1 cellular context compared by ENCODE assay signal in genomic region chrX:118975831-118976598, GRCh38.
TF ChIP-seq lines count a peak whose summit lies in the region.

No MANE protein-coding gene starts in this region.

TF ChIP-seq in K562, 482 proteins besides CTCF, POLR2A, EP300 and RAD21 (continued from another document):
- TF ChIP-seq MNT (conservative IDR thresholded peaks at IDR 0.05) (peak in 1 of 2 experiments; percentile 63; a peak in 3 of 4 replicates), ETV5 (CRISPR knock-in tag; IDR thresholded peaks at IDR 0.05; ENCODE audit: low read depth) (0 out of 2 replicates have a peak, but pooled peaks have one; percentile 18), ZFX (CRISPR knock-in tag; IDR thresholded peaks at IDR 0.05) (peak; percentile 16; the same call in 1 of the 2 replicates), MGA (IDR thresholded peaks at IDR 0.05) (peak; percentile 60), TBL1XR1 (IDR thresholded peaks at IDR 0.05; ENCODE audit: low read length in 2 of 2) (peak in 1 of 2 experiments; percentile 23; a peak in 1 of 4 replicates), EP400 (IDR thresholded peaks at IDR 0.05) (peak; percentile 46; the same call in 1 of the 2 replicates), ATF3 (IDR thresholded peaks at IDR 0.05) (peak; percentile 64), ATF3 (CRISPR knock-in tag; conservative IDR thresholded peaks at IDR 0.05) (no peak), SUPT5H (IDR thresholded peaks at IDR 0.05) (peak; percentile 41; the same call in 1 of the 2 replicates), ZBTB11 (CRISPR knock-in tag; IDR thresholded peaks at IDR 0.05) (peak in 1 of 3 experiments; percentile 65; a peak in 2 of 6 replicates), CBFA2T3 (IDR thresholded peaks at IDR 0.05) (0 out of 2 replicates have a peak, but pooled peaks have one; percentile 8), FOXK2 (conservative IDR thresholded peaks at IDR 0.05 in 1 of 2, IDR thresholded peaks at IDR 0.05 in 1 of 2; ENCODE audit: low read depth in 2 of 2) (no peak), MAZ (CRISPR knock-in tag; conservative IDR thresholded peaks at IDR 0.05 in 1 of 2, IDR thresholded peaks at IDR 0.05 in 1 of 2) (peak in 1 of 2 experiments; percentile 46; a peak in 2 of 4 replicates), CEBPG (CRISPR knock-in tag; IDR thresholded peaks at IDR 0.05) (peak; percentile 83), CEBPG (tag; conservative IDR thresholded peaks at IDR 0.05 in 1 of 2, IDR thresholded peaks at IDR 0.05 in 1 of 2) (peak; percentile 80 to 86), SMAD1 (IDR thresholded peaks at IDR 0.05; ENCODE audit: low read depth, low read length, partially characterized antibody) (peak; percentile 49), POLR2AphosphoS5 (IDR thresholded peaks at IDR 0.05; ENCODE audit: control insufficient read depth, insufficient read depth, low read depth, low read length) (peak; percentile 14; the same call in 1 of the 2 replicates), ZNF512 (tag; IDR thresholded peaks at IDR 0.05) (peak; percentile 75), VEZF1 (CRISPR knock-in tag; IDR thresholded peaks at IDR 0.05) (peak; percentile 68), BHLHE40 (IDR thresholded peaks at IDR 0.05; ENCODE audit: low read length) (peak; percentile 40; the same call in 1 of the 2 replicates), PHF8 (IDR thresholded peaks at IDR 0.05; ENCODE audit: borderline replicate concordance, low read length) (peak; percentile 1; the same call in 1 of the 2 replicates)
